In the genomic region with DNA sequence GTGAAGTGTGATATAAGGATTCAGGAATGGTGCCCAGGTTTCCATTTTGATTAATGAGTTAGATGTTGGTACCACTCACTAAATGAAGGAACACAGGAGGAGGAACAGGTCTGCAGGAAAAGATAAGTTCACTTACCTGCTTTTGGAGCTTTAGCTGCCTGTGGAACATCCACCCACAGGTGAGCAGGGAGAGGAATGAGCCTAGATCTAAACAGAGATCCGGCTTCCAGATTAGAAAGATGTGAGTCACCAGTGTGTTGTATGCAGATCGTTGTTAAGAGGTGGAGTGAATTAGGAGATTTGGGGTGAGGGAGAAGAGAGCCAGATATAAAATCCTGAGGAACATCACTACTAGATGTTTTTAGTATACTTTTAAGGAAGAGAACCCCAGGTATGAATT, we compare ENCODE assay signal across 20 cellular contexts.
DNase-seq lines count a peak whose midpoint lies in the region; ATAC-seq and TF ChIP-seq lines count a peak whose summit lies in the region.
"Had no signal": no experiment of that assay in that cellular context is flagged by ENCODE, and none has a peak within 500 bp of the region (broad histone marks: within the 10 kb centered on the region; RNA-seq: fewer than 3 reads in every experiment).

No MANE protein-coding gene starts in this region.

- H3K79me2 ChIP-seq in PC-9 (ENCODE audit: low read depth): no peaks in the 10 kb centered on the region

- no peak overlapping the region for H2AFZ ChIP-seq in PC-9

- H3K9me3 Mint-ChIP-seq in activated naive CD4-positive, alpha-beta T cell treated with anti-CD3 and anti-CD28 coated beads for 36 hours: no peaks in the 10 kb centered on the region
- no peaks in the 10 kb centered on the region for H3K9me3 Mint-ChIP-seq in stimulated activated naive B cell treated with anti-CD40 and anti-IgM and Interleukin-4, amounts not matched to agents 10 μg/mL and 1 μg/mL and 100 μg/mL, for 72 hours

- H3K27me3 ChIP-seq in PC-9 (ENCODE audit: insufficient read depth, low read depth): no peaks in the 10 kb centered on the region
- H3K27me3 ChIP-seq: brain microvascular endothelial cell, suprapubic skin had no signal

- no peaks in the 10 kb centered on the region for H3K9me3 ChIP-seq in PC-9 (ENCODE audit: insufficient read depth, low read depth)
- H3K9me3 ChIP-seq: suprapubic skin had no signal

- ATAC-seq in stimulated activated naive B cell treated with anti-CD40 and anti-IgM and Interleukin-4, amounts not matched to agents 10 μg/mL and 1 μg/mL and 100 μg/mL, for 72 hours (replicated peaks): no peak
- ATAC-seq: HepG2, right cardiac atrium had no signal

- H3F3A ChIP-seq in PC-9 (ENCODE audit: insufficient read depth, low read depth): 0 out of 2 replicates have a peak, but pooled peaks cover 3% of the 10 kb centered on the region

- peaks cover 21% of the 10 kb centered on the region for H3K4me1 Mint-ChIP-seq in activated naive CD4-positive, alpha-beta T cell treated with anti-CD3 and anti-CD28 coated beads for 36 hours (ENCODE audit: low read depth)
- H3K4me1 Mint-ChIP-seq in stimulated activated naive B cell treated with anti-CD40 and anti-IgM and Interleukin-4, amounts not matched to agents 10 μg/mL and 1 μg/mL and 100 μg/mL, for 72 hours: peaks cover 0 to 3% of the 10 kb centered on the region in 2 donors

- no peak overlapping the region for H3K4me3 Mint-ChIP-seq in activated naive CD4-positive, alpha-beta T cell treated with anti-CD3 and anti-CD28 coated beads for 36 hours
- no peak overlapping the region for H3K4me3 Mint-ChIP-seq in stimulated activated naive B cell treated with anti-CD40 and anti-IgM and Interleukin-4, amounts not matched to agents 10 μg/mL and 1 μg/mL and 100 μg/mL, for 72 hours

- H3K9me2 ChIP-seq in PC-9 (ENCODE audit: insufficient read depth): no peaks in the 10 kb centered on the region

- H3K36me3 ChIP-seq in PC-9 (ENCODE audit: low read depth): no peaks in the 10 kb centered on the region; the same call in 1 of the 2 replicates

- peaks cover 7% of the 10 kb centered on the region for H3K36me3 Mint-ChIP-seq in activated naive CD4-positive, alpha-beta T cell treated with anti-CD3 and anti-CD28 coated beads for 36 hours (ENCODE audit: low read depth)
- peaks cover 27 to 37% of the 10 kb centered on the region in 2 donors for H3K36me3 Mint-ChIP-seq in stimulated activated naive B cell treated with anti-CD40 and anti-IgM and Interleukin-4, amounts not matched to agents 10 μg/mL and 1 μg/mL and 100 μg/mL, for 72 hours

- CTCF ChIA-PET in activated naive CD4-positive, alpha-beta T cell treated with anti-CD3 and anti-CD28 coated beads for 36 hours (lab: Charles Lee): interaction anchor here (1.0 kb wide), 1 partner anchor 58 kb away, joined by 3 read pairs; no protein-coding TSS in a partner anchor
- CTCF ChIA-PET in PC-9 (lab: Charles Lee): no interaction called here

- DNase-seq in activated naive CD4-positive, alpha-beta T cell treated with anti-CD3 and anti-CD28 coated beads for 36 hours: no peak
- DNase-seq in activated naive CD4-positive, alpha-beta T cell treated with Interleukin-2 at 50 U/mL for 16 hours: no peak
- DNase-seq in PC-9: peak; percentile 3 to 42
- DNase-seq in epithelial cell of esophagus (ENCODE audit: low read depth): peak; percentile 31
- DNase-seq in stimulated activated naive B cell treated with anti-CD40 and anti-IgM and Interleukin-4, amounts not matched to agents 10 μg/mL and 1 μg/mL and 100 μg/mL, for 72 hours: no peak
- no peak for DNase-seq in NCI-H2081 (lab: John Stamatoyannopoulos, UW)
- no peak for DNase-seq in dermis blood vessel endothelial cell
- DNase-seq in NCI-H187 treated with DMSO at 0.1 percent for 48 hours (lab: John Stamatoyannopoulos, UW): no peak
- DNase-seq: activated CD4-positive, alpha-beta T cell treated with anti-CD3 and anti-CD28 coated beads, Interleukin-2, amount 50 U/mL, for 48 hours; activated T-cell treated with anti-CD3 and anti-CD28 coated beads, Interleukin-2, amount 50 U/mL, for 1 hour; brain microvascular endothelial cell; C1 segment of cervical spinal cord; foreskin melanocyte; NCI-H146; right cardiac atrium; SHP77 treated with DMSO at 0.1 percent for 48 hours had no signal

- peak overlapping the region; percentile 5 for H3K27ac Mint-ChIP-seq in activated naive CD4-positive, alpha-beta T cell treated with anti-CD3 and anti-CD28 coated beads for 36 hours
- peak overlapping the region; percentile 21 for H3K27ac Mint-ChIP-seq in stimulated activated naive B cell treated with anti-CD40 and anti-IgM and Interleukin-4, amounts not matched to agents 10 μg/mL and 1 μg/mL and 100 μg/mL, for 72 hours

- no peak overlapping the region for H3K4me2 ChIP-seq in PC-9

- intact Hi-C loops in activated naive CD4-positive, alpha-beta T cell treated with anti-CD3 and anti-CD28 coated beads for 36 hours (cut with micrococcal nuclease): no loop called here
- intact Hi-C loops in PC-9 (cut with micrococcal nuclease; ENCODE audit: unreplicated experiment): no loop called here

- BruUV-seq in PC-9 (replicated peaks; lab: Mats Ljungman, UMichigan): no TSS peak

- H3K4me3 ChIP-seq in PC-9 (no peak overlapping the region), epithelial cell of esophagus (ENCODE audit: low read length) (no peak overlapping the region)
- H3K4me3 ChIP-seq: lung, suprapubic skin had no signal

- H3K27ac ChIP-seq in PC-9: no peak overlapping the region
- H3K27ac ChIP-seq: brain microvascular endothelial cell, epithelial cell of prostate, suprapubic skin had no signal

- no peaks in the 10 kb centered on the region for H3K4me1 ChIP-seq in PC-9 (replicated peaks; ENCODE audit: insufficient read depth)

- POLR2A ChIA-PET in PC-9 (lab: Charles Lee; ENCODE audit: unreplicated experiment): no interaction called here

- no peaks in the 10 kb centered on the region for H4K20me1 ChIP-seq in PC-9 (ENCODE audit: insufficient read depth)

- no peak for TF ChIP-seq CTCF in PC-9 (conservative IDR thresholded peaks at IDR 0.05)
- no peak for TF ChIP-seq CTCF in epithelial cell of esophagus (IDR thresholded peaks at IDR 0.05; ENCODE audit: insufficient read depth, low read depth, low read length, missing control alignments)

- H3K27me3 Mint-ChIP-seq in activated naive CD4-positive, alpha-beta T cell treated with anti-CD3 and anti-CD28 coated beads for 36 hours (ENCODE audit: low read depth): no peaks in the 10 kb centered on the region
- no peaks in the 10 kb centered on the region for H3K27me3 Mint-ChIP-seq in stimulated activated naive B cell treated with anti-CD40 and anti-IgM and Interleukin-4, amounts not matched to agents 10 μg/mL and 1 μg/mL and 100 μg/mL, for 72 hours

Comparison
In these comparisons a context has a peak if more than half of its experiments do, and no peak if none do; other contexts are left out.
1. DNase-seq: peak in PC-9 (2 of 2) and epithelial cell of esophagus (single experiment); none in activated naive CD4-positive, alpha-beta T cell treated with anti-CD3 and anti-CD28 coated beads for 36 hours (single experiment), activated naive CD4-positive, alpha-beta T cell treated with Interleukin-2 at 50 U/mL for 16 hours (single experiment), stimulated activated naive B cell treated with anti-CD40 and anti-IgM and Interleukin-4, amounts not matched to agents 10 μg/mL and 1 μg/mL and 100 μg/mL, for 72 hours (single experiment), NCI-H2081 (0 of 2), dermis blood vessel endothelial cell (single experiment) and NCI-H187 treated with DMSO at 0.1 percent for 48 hours (single experiment).